Comparison of ENCODE assay signal across 12 cellular contexts in the genomic region with DNA sequence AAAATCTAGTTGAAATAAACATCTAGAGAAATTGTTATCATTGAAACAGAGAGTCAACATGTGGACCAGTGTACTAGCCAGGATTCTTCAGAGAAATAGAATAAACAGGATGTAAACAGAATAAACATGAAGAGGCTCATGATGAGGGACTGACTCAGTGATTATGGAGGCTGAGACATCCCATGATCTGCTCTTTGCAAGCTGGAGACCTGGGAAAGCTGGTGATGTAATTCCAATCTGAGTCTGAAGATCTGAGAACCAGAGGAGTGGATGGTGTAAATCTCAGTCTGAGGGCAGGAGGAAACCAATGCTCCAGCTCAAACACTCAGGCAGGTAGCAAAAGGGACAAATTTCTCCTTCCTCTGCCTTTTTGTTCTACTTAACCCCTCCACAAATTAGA.
"Had no signal": no experiment of that assay in that cellular context is flagged by ENCODE, and none has a peak within 500 bp of the region (broad histone marks: within the 10 kb centered on the region; RNA-seq: fewer than 3 reads in every experiment).

No MANE protein-coding gene starts in this region.

- H3K4me1 ChIP-seq: right lobe of liver, uterus had no signal

- H3K27me3 ChIP-seq: right lobe of liver, stomach, uterus had no signal

- H3K9me3 ChIP-seq: right lobe of liver, stomach, uterus had no signal

- H3K36me3 ChIP-seq: right lobe of liver, stomach, uterus had no signal

- DNase-seq: activated naive CD8-positive, alpha-beta T cell treated with anti-CD3 and anti-CD28 coated beads for 36 hours; anterior cingulate cortex; cerebellar nuclear complex; effector memory CD8-positive, alpha-beta T cell; glutamatergic neuron; kidney glomerular epithelial cell; left ventricle myocardium superior; right lobe of liver; stomach; uterus had no signal

- H3K27ac ChIP-seq: epithelial cell of prostate, right lobe of liver, uterus had no signal

- ATAC-seq: activated CD4-positive, CD25-positive, alpha-beta regulatory T cell treated with anti-CD3 and anti-CD28 coated beads, Interleukin-2, amount 50 U/mL, for 24 hours; left ventricle myocardium superior; right lobe of liver had no signal

- H3K4me3 ChIP-seq: right lobe of liver, stomach, uterus had no signal
